In the genomic region with DNA sequence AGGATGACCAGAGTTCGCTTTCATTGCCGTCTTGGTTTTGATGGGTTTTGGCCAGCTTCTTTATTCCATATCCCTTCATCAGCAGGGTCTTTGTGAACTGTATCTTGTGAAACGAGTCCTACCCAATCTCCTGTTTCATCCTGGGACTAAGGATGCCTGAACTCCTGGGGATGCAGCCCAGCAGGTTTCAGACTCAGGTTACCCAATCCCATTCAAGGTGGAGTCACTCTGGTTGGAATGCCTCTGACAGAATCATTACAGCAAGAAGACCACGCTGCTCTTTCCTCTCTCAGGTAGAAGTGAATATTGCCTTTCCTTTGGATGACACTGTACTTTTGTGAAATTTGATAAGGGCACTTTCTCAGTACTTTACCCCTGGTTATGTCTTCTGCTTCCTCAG, we compare ENCODE assay signal across 31 cellular contexts.
"Had no signal": no experiment of that assay in that cellular context is flagged by ENCODE, and none has a peak within 500 bp of the region (broad histone marks: within the 10 kb centered on the region; RNA-seq: fewer than 3 reads in every experiment).

No MANE protein-coding gene starts in this region.

- H3K36me3 ChIP-seq: left lung, lower lobe of right lung, pancreas, sigmoid colon, tibial nerve had no signal

- H3K36me3 Mint-ChIP-seq: activated CD8-positive, alpha-beta memory T cell treated with anti-CD3 and anti-CD28 coated beads, Interleukin-2, amount 10 ng/mL, durations not matched to agents 7 days and 5 days; activated naive CD4-positive, alpha-beta T cell treated with anti-CD3 and anti-CD28 coated beads, Interleukin-2, amount 50 U/mL, for 24 hours; natural killer cell treated with Interleukin-12 subunit alpha and Interleukin-12 subunit beta and Interleukin-15 and Interleukin-18, amount 100 ng/mL, for 72 hours had no signal

- H3K27me3 Mint-ChIP-seq: activated CD4-positive, alpha-beta T cell treated with anti-CD3 and anti-CD28 coated beads for 36 hours; activated CD8-positive, alpha-beta memory T cell treated with anti-CD3 and anti-CD28 coated beads, Interleukin-2, amount 10 ng/mL, durations not matched to agents 7 days and 5 days; activated naive CD4-positive, alpha-beta T cell treated with anti-CD3 and anti-CD28 coated beads, Interleukin-2, amount 50 U/mL, for 24 hours; activated naive CD8-positive, alpha-beta T cell treated with anti-CD3 and anti-CD28 coated beads, Interleukin-2, amount 50 U/mL, for 24 hours; natural killer cell treated with Interleukin-12 subunit alpha and Interleukin-12 subunit beta and Interleukin-15 and Interleukin-18, amount 100 ng/mL, for 72 hours had no signal

- FAIRE-seq: colon, endometrium, pancreas, small intestine had no signal

- H3K4me3 Mint-ChIP-seq: activated CD4-positive, alpha-beta T cell treated with anti-CD3 and anti-CD28 coated beads for 36 hours; activated CD8-positive, alpha-beta memory T cell treated with anti-CD3 and anti-CD28 coated beads, Interleukin-2, amount 10 ng/mL, durations not matched to agents 7 days and 5 days; activated CD8-positive, alpha-beta T cell treated with anti-CD3 and anti-CD28 coated beads, Interleukin-2, amount 10 ng/mL, durations not matched to agents 7 days and 5 days; activated naive CD4-positive, alpha-beta T cell treated with anti-CD3 and anti-CD28 coated beads, Interleukin-2, amount 50 U/mL, for 24 hours; activated naive CD8-positive, alpha-beta T cell treated with anti-CD3 and anti-CD28 coated beads, Interleukin-2, amount 50 U/mL, for 24 hours; natural killer cell treated with Interleukin-12 subunit alpha and Interleukin-12 subunit beta and Interleukin-15 and Interleukin-18, amount 100 ng/mL, for 72 hours; T-helper 2 cell treated with Interferon-gamma antibody and Interleukin-4, amounts not matched to agents 5 μg/mL and 100 μg/mL, for 36 hours had no signal

- H3K4me3 ChIP-seq: left lung, lower lobe of right lung, mucosa of descending colon, pancreas, psoas muscle, sigmoid colon, tibial nerve had no signal

- H3K27ac Mint-ChIP-seq: activated CD4-positive, alpha-beta T cell treated with anti-CD3 and anti-CD28 coated beads for 36 hours; activated CD8-positive, alpha-beta memory T cell treated with anti-CD3 and anti-CD28 coated beads, Interleukin-2, amount 10 ng/mL, durations not matched to agents 7 days and 5 days; activated CD8-positive, alpha-beta T cell treated with anti-CD3 and anti-CD28 coated beads, Interleukin-2, amount 10 ng/mL, durations not matched to agents 7 days and 5 days; activated naive CD4-positive, alpha-beta T cell treated with anti-CD3 and anti-CD28 coated beads, Interleukin-2, amount 50 U/mL, for 24 hours; activated naive CD8-positive, alpha-beta T cell treated with anti-CD3 and anti-CD28 coated beads, Interleukin-2, amount 50 U/mL, for 24 hours; activated T-helper 2 cell treated with anti-CD3 and anti-CD28 coated beads, Interferon-gamma antibody, Interleukin-2, Interleukin-4, amounts not matched to agents 10 μg/mL and 5 μg/mL and 100 μg/mL, durations not matched to agents 14 hours and 24 hours and 36 hours; natural killer cell treated with Interleukin-12 subunit alpha and Interleukin-12 subunit beta and Interleukin-15 and Interleukin-18, amount 100 ng/mL, for 72 hours; T-helper 2 cell treated with Interferon-gamma antibody and Interleukin-4, amounts not matched to agents 5 μg/mL and 100 μg/mL, for 36 hours had no signal

- H3K27ac ChIP-seq: left lung, lower lobe of right lung, pancreas, psoas muscle, tibial nerve had no signal

- H3K4me1 ChIP-seq: left lung, lower lobe of right lung, pancreas, psoas muscle had no signal

- H3K4me1 Mint-ChIP-seq: activated CD4-positive, alpha-beta T cell treated with anti-CD3 and anti-CD28 coated beads for 36 hours; activated CD8-positive, alpha-beta memory T cell treated with anti-CD3 and anti-CD28 coated beads, Interleukin-2, amount 10 ng/mL, durations not matched to agents 7 days and 5 days; activated naive CD4-positive, alpha-beta T cell treated with anti-CD3 and anti-CD28 coated beads, Interleukin-2, amount 50 U/mL, for 24 hours; activated naive CD8-positive, alpha-beta T cell treated with anti-CD3 and anti-CD28 coated beads, Interleukin-2, amount 50 U/mL, for 24 hours had no signal

- H3K9me3 ChIP-seq: lower lobe of right lung, mucosa of descending colon, pancreas, psoas muscle, sigmoid colon, tibial nerve had no signal

- H3K27me3 ChIP-seq: left lung, pancreas, sigmoid colon, tibial nerve had no signal

- DNase-seq: activated CD4-positive, alpha-beta T cell treated with anti-CD3 and anti-CD28 coated beads for 36 hours; activated CD4-positive, CD25-positive, alpha-beta regulatory T cell; activated CD8-positive, alpha-beta memory T cell treated with anti-CD3 and anti-CD28 coated beads, Interleukin-2, amount 10 ng/mL, durations not matched to agents 7 days and 5 days; activated CD8-positive, alpha-beta T cell treated with anti-CD3 and anti-CD28 coated beads, Interleukin-2, amount 10 ng/mL, durations not matched to agents 7 days and 5 days; activated naive CD8-positive, alpha-beta T cell treated with anti-CD3 and anti-CD28 coated beads, Interleukin-2, amount 50 U/mL, for 24 hours; activated T-cell treated with anti-CD3 and anti-CD28 coated beads, Interleukin-2, amount 50 U/mL, for 48 hours; amygdala; effector CD8-positive, alpha-beta T cell; foreskin fibroblast; head of caudate nucleus; hypothalamus; kidney glomerular epithelial cell; left lung; lower lobe of right lung; mesenchymal stem cell; mucosa of descending colon; pancreas; psoas muscle; sigmoid colon; small intestine; stimulated activated CD4-positive, alpha-beta T cell treated with anti-CD3 and anti-CD28 coated beads, Interleukin-15, amount 100 ng/mL, for 24 hours; stimulated activated CD4-positive, alpha-beta T cell treated with anti-CD3 and anti-CD28 coated beads, Interleukin-2, amount 100 ng/mL, for 24 hours; stimulated activated naive CD4-positive, alpha-beta T cell; T-helper 1 cell had no signal
